In genomic region chr11:11979487-11980117, GRCh38 we compare ENCODE assay signal across 11 cellular contexts. TPM values are rescaled to one million over a fixed set of nuclear protein-coding genes. Genes with fewer than 3 reads are reported as not detected.
DNase-seq lines count a peak whose midpoint lies in the region; ATAC-seq, FAIRE-seq and TF ChIP-seq lines count a peak whose summit lies in the region.
"Had no signal": no experiment of that assay in that cellular context is flagged by ENCODE, and none has a peak within 500 bp of the region (broad histone marks: within the 10 kb centered on the region; RNA-seq: fewer than 3 reads in every experiment).

No MANE protein-coding gene starts in this region.

- H3K27me3 ChIP-seq in IMR-90 (ENCODE audit: control insufficient read depth, insufficient read depth, low read length) (no peaks in the 10 kb centered on the region), stomach smooth muscle (ENCODE audit: control insufficient read depth in 1 of 2, insufficient read depth in 2 of 2, low read length in 2 of 2) (no peaks in the 10 kb centered on the region)

- peak; percentile 81 for DNase-seq in IMR-90
- no peak for DNase-seq in chondrocyte (ENCODE audit: low spot score)
- DNase-seq in left kidney (ENCODE audit: low read depth, low spot score), result peak; percentile 86
- DNase-seq in D721Med (ENCODE audit: insufficient read length, low spot score), result no peak
- DNase-seq: NCI-H1436 had no signal

- 0% methylated on average over 1 of the region's 8 CpGs; no CpG with 5 or more reads in 1 of the 2 experiments for WGBS in IMR-90 (ENCODE audit: extremely low coverage in 2 of 2, insufficient read length in 1 of 2), 2 experiments

- H3K4me1 Mint-ChIP-seq in chondrocyte (ENCODE audit: low read depth), result peaks cover 97% of the 10 kb centered on the region

- peak overlapping the region; percentile 93 for H2BK20ac ChIP-seq in IMR-90 (ENCODE audit: low read depth, low read length)

- peaks cover 63% of the 10 kb centered on the region for H3K9me1 ChIP-seq in IMR-90 (ENCODE audit: insufficient read depth, low read length)

- peak overlapping the region; percentile 93 for H2BK120ac ChIP-seq in IMR-90 (ENCODE audit: low read depth, low read length)

- peak overlapping the region; percentile 87 for H2AK5ac ChIP-seq in IMR-90 (ENCODE audit: low read depth, low read length)

- POLR2A ChIA-PET in IMR-90 (lab: Charles Lee; ENCODE audit: unreplicated experiment), result interaction anchor here (0.5 kb wide), 1 partner anchor 103 kb away, joined by 5 read pairs; no protein-coding TSS in a partner anchor

- TF ChIP-seq POLR2A in IMR-90 (IDR thresholded peaks at IDR 0.05; ENCODE audit: low read depth, low read length), result no peak

- H2BK15ac ChIP-seq in IMR-90 (ENCODE audit: low read depth, low read length), result peak overlapping the region; percentile 96; the same call in 2 of the 3 replicates

- H3K9me3 Mint-ChIP-seq in chondrocyte (ENCODE audit: low read depth), result no peaks in the 10 kb centered on the region

- H3K9me3 ChIP-seq in IMR-90 (ENCODE audit: control insufficient read depth, insufficient read depth, low read length) (no peaks in the 10 kb centered on the region), stomach smooth muscle (ENCODE audit: control insufficient read depth in 2 of 2, low read length in 2 of 2) (no peaks in the 10 kb centered on the region)

- peaks cover 48 to 91% of the 10 kb centered on the region in 2 experiments; a peak in 3 of 4 replicates for H3K79me1 ChIP-seq in IMR-90 (ENCODE audit: low read depth in 1 of 2, low read length in 2 of 2)

- H3K4ac ChIP-seq in IMR-90 (ENCODE audit: low read depth, low read length), result peak overlapping the region; percentile 99

- H3K4me3 ChIP-seq in IMR-90 (ENCODE audit: insufficient read depth, low read depth, low read length) (no peak overlapping the region), stomach smooth muscle (ENCODE audit: low read length in 2 of 2) (peak overlapping the region in 1 of 2 donors; percentile 35)

- peak overlapping the region; percentile 98 for H3K27ac Mint-ChIP-seq in chondrocyte (ENCODE audit: unreplicated experiment)
- H3K27ac Mint-ChIP-seq: dendritic cell treated with granulocyte-macrophage colony-stimulating factor and Interleukin-4, amounts not matched to agents 40 ng/mL and 50 ng/mL, for 4 days had no signal

- BruUV-seq in IMR-90 (replicated peaks; lab: Mats Ljungman, UMichigan), result no TSS peak

- H3K27me3 Mint-ChIP-seq in chondrocyte (ENCODE audit: low read depth), result no peaks in the 10 kb centered on the region

- dilution Hi-C loops in IMR-90 (cut with HindIII; ENCODE audit: low sequenced_read_pairs, unreplicated experiment), result no loop called here

- FAIRE-seq in D721Med (lab: Jason Lieb, UNC), result no peak
- FAIRE-seq: GM12891 had no signal

- peaks cover 8% of the 10 kb centered on the region for H3K36me3 Mint-ChIP-seq in chondrocyte (ENCODE audit: low read depth)

- peak overlapping the region; percentile 69 for H2AFZ ChIP-seq in IMR-90 (replicated peaks; ENCODE audit: low read length, poor library complexity)

- intact Hi-C loops in IMR-90 (cut with micrococcal nuclease), result no loop called here

- peak overlapping the region; percentile 75 to 79 for H4K8ac ChIP-seq in IMR-90 (ENCODE audit: low read depth in 2 of 2, low read length in 2 of 2)

- H3K27ac ChIP-seq in IMR-90 (ENCODE audit: insufficient read depth, low read length), result peak overlapping the region; percentile 80
- peak overlapping the region; percentile 88 for H3K27ac ChIP-seq in stomach smooth muscle (ENCODE audit: low read length)

- H3K56ac ChIP-seq in IMR-90 (ENCODE audit: extremely low read depth, insufficient read depth, low read length), result peak overlapping the region; percentile 69

- H4K91ac ChIP-seq in IMR-90 (ENCODE audit: insufficient read depth, low read depth, low read length), result peak overlapping the region; percentile 85

- TF ChIP-seq CTCF in IMR-90 (conservative IDR thresholded peaks at IDR 0.05; ENCODE audit: low read depth, low read length) (no peak), chondrocyte (IDR thresholded peaks at IDR 0.05) (peak; percentile 14), D721Med (IDR thresholded peaks at IDR 0.05; ENCODE audit: insufficient read depth, missing control alignments) (no peak)

- H2AK9ac ChIP-seq in IMR-90 (replicated peaks; ENCODE audit: low read depth, low read length, poor library complexity), result peak overlapping the region; percentile 89

- peak overlapping the region; percentile 31 for H3K18ac ChIP-seq in IMR-90 (ENCODE audit: low read depth, low read length)

- H4K5ac ChIP-seq in IMR-90 (ENCODE audit: low read depth, low read length), result peak overlapping the region; percentile 32

- CTCF ChIA-PET in IMR-90 (lab: Yijun Ruan, JAX), result interaction anchor here (0.5 to 1.4 kb wide), 2 partner anchors 13 to 64 kb away, joined by 3 to 4 read pairs; no protein-coding TSS in a partner anchor

- H4K20me1 ChIP-seq in IMR-90 (ENCODE audit: insufficient read depth, low read length), result no peaks in the 10 kb centered on the region

- H3K9ac ChIP-seq in IMR-90 (ENCODE audit: low read depth, low read length) (peak overlapping the region; percentile 44), stomach smooth muscle (ENCODE audit: low read length in 2 of 2) (peak overlapping the region in 1 of 2 donors; percentile 42)

- no peak overlapping the region; the same call in 1 of the 2 replicates for H3K4me2 ChIP-seq in IMR-90 (ENCODE audit: low read depth, low read length)

- peak overlapping the region; percentile 82 for H2BK5ac ChIP-seq in IMR-90 (ENCODE audit: low read depth, low read length, poor library complexity, severe bottlenecking)

- ATAC-seq in IMR-90 (ENCODE audit: low read depth) (peak; percentile 5), HG03354 (IDR thresholded peaks at IDR 0.05; ENCODE audit: poor library complexity, severe bottlenecking, unreplicated experiment) (no peak), HG03196 (IDR thresholded peaks at IDR 0.05; ENCODE audit: unreplicated experiment) (no peak), HG03097 (IDR thresholded peaks at IDR 0.05; ENCODE audit: low FRiP score, unreplicated experiment) (no peak)

- H3K36me3 ChIP-seq in IMR-90 (ENCODE audit: control insufficient read depth, insufficient read depth, low read length), result peaks cover 11% of the 10 kb centered on the region
- no peaks in the 10 kb centered on the region for H3K36me3 ChIP-seq in stomach smooth muscle (ENCODE audit: control insufficient read depth in 2 of 2, insufficient read depth in 2 of 2, low read length in 2 of 2)

- no peak overlapping the region for H3K4me3 Mint-ChIP-seq in chondrocyte (ENCODE audit: unreplicated experiment)
- H3K4me3 Mint-ChIP-seq: dendritic cell treated with granulocyte-macrophage colony-stimulating factor and Interleukin-4, amounts not matched to agents 40 ng/mL and 50 ng/mL, for 4 days had no signal

- H3K14ac ChIP-seq in IMR-90 (replicated peaks; ENCODE audit: low read depth, low read length), result peak overlapping the region; percentile 91

- in situ Hi-C loops in IMR-90 (cut with MboI; ENCODE audit: low sequenced_read_pairs), result no loop called here

- peak overlapping the region; percentile 92 for H3K23ac ChIP-seq in IMR-90 (ENCODE audit: low read depth, low read length)

- TF ChIP-seq RAD21 in IMR-90 (IDR thresholded peaks at IDR 0.05; ENCODE audit: low read length), result no peak

- peaks cover 59% of the 10 kb centered on the region for H3K4me1 ChIP-seq in IMR-90 (ENCODE audit: control insufficient read depth, insufficient read depth, low read length)
- peaks cover 80% of the 10 kb centered on the region for H3K4me1 ChIP-seq in stomach smooth muscle (ENCODE audit: control insufficient read depth, insufficient read depth, low read length)

TF ChIP-seq in IMR-90, 13 proteins besides CTCF, POLR2A, EP300 and RAD21:
- TF ChIP-seq NFE2L2 (IDR thresholded peaks at IDR 0.05; ENCODE audit: low read depth, low read length) (no peak), ELK1 (IDR thresholded peaks at IDR 0.05; ENCODE audit: borderline replicate concordance, low read depth, low read length) (no peak), FOS (IDR thresholded peaks at IDR 0.05; ENCODE audit: low read depth, low read length) (no peak), MXI1 (IDR thresholded peaks at IDR 0.05; ENCODE audit: borderline replicate concordance, low read depth, low read length) (no peak), RCOR1 (IDR thresholded peaks at IDR 0.05; ENCODE audit: insufficient replicate concordance, low read length) (no peak), CEBPB (IDR thresholded peaks at IDR 0.05; ENCODE audit: low read depth, low read length) (peak; percentile 31; the same call in 1 of the 2 replicates)

RNA-seq across cellular contexts. Expression of gene DKK3, which starts 28.8 kb away (rescaled TPM):
- 348 and 453 TPM in 2 replicates for total RNA-seq in IMR-90 (2012; rRNA removed)
- 838 and 964 TPM in 2 replicates for polyA plus RNA-seq in IMR-90 (2012; rRNA removed)
- polyA plus RNA-seq in IMR-90 (2012; cell fraction: cytosol; rRNA removed), result 812 and 1,206 TPM in 2 replicates
- 383 and 412 TPM in 2 replicates for polyA plus RNA-seq in IMR-90 (2012; cell fraction: nucleus; rRNA removed; ENCODE audit: low replicate concordance)
- total RNA-seq in chondrocyte, result 575 to 655 TPM (median 579 TPM) in 3 replicates

Comparison
In these comparisons a context has a peak if more than half of its experiments do, and no peak if none do; other contexts are left out.
1. DNase-seq: peak in IMR-90 (single experiment) and left kidney (single experiment); none in chondrocyte (single experiment) and D721Med (single experiment).